Comparison of ENCODE assay signal across 1 cellular context in the genomic region with DNA sequence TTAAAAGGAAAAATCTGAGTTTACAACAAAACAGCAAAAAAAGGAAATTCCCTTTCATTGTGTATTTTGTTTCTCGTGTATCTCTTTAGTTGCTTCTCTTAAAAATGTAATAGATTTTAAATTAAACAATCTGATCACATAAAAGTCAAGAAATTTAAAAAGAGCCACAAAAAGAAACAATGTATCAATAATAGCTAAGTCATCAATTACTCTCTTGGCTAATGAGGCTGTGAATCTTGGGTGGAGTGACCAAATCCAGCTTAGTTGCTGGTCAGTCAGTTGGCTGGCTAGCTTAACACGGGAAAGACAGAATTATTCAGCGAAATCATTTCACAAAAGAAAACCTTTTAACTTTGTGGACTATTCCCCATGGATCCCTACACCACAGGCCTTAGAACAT.
TF ChIP-seq lines count a peak whose summit lies in the region.

No MANE protein-coding gene starts in this region.

TF ChIP-seq in HEK293, 187 proteins besides CTCF, POLR2A, EP300 and RAD21 (continued from another document):
- TF ChIP-seq, protein P1, sequence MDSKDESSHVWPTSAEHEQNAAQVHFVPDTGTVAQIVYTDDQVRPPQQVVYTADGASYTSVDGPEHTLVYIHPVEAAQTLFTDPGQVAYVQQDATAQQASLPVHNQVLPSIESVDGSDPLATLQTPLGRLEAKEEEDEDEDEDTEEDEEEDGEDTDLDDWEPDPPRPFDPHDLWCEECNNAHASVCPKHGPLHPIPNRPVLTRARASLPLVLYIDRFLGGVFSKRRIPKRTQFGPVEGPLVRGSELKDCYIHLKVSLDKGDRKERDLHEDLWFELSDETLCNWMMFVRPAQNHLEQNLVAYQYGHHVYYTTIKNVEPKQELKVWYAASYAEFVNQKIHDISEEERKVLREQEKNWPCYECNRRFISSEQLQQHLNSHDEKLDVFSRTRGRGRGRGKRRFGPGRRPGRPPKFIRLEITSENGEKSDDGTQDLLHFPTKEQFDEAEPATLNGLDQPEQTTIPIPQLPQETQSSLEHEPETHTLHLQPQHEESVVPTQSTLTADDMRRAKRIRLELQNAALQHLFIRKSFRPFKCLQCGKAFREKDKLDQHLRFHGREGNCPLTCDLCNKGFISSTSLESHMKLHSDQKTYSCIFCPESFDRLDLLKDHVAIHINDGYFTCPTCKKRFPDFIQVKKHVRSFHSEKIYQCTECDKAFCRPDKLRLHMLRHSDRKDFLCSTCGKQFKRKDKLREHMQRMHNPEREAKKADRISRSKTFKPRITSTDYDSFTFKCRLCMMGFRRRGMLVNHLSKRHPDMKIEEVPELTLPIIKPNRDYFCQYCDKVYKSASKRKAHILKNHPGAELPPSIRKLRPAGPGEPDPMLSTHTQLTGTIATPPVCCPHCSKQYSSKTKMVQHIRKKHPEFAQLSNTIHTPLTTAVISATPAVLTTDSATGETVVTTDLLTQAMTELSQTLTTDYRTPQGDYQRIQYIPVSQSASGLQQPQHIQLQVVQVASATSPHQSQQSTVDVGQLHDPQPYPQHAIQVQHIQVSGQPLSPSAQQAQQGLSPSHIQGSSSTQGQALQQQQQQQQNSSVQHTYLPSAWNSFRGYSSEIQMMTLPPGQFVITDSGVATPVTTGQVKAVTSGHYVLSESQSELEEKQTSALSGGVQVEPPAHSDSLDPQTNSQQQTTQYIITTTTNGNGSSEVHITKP (tag by site-specific recombination; IDR thresholded peaks at IDR 0.05) = 0 out of 2 replicates have a peak, but pooled peaks have one; percentile 21
